In genomic region chr4:1230971-1231636, GRCh38 we compare ENCODE assay signal across 27 cellular contexts.
"Had no signal": no experiment of that assay in that cellular context is flagged by ENCODE, and none has a peak within 500 bp of the region (broad histone marks: within the 10 kb centered on the region; RNA-seq: fewer than 3 reads in every experiment).

No MANE protein-coding gene starts in this region.

- H3K4me1 Mint-ChIP-seq: WTC11 had no signal

- H3K27ac ChIP-seq: ascending aorta, body of pancreas had no signal

- DNase-seq: activated CD4-positive, alpha-beta memory T cell treated with anti-CD3 and anti-CD28 coated beads for 36 hours; activated CD4-positive, alpha-beta T cell treated with anti-CD3 and anti-CD28 coated beads for 1 hour; activated CD4-positive, alpha-beta T cell treated with anti-CD3 and anti-CD28 coated beads, Interleukin-2, amount 10 ng/mL, durations not matched to agents 7 days and 5 days; activated CD8-positive, alpha-beta memory T cell treated with anti-CD3 and anti-CD28 coated beads for 24 hours; activated effector memory CD4-positive, alpha-beta T cell treated with anti-CD3 and anti-CD28 coated beads, Interleukin-2, amount 50 U/mL, for 16 hours; activated naive CD4-positive, alpha-beta T cell treated with Interleukin-2 at 50 U/mL for 16 hours; activated naive CD8-positive, alpha-beta T cell treated with anti-CD3 and anti-CD28 coated beads, Interleukin-2, amount 50 U/mL, for 24 hours; activated T-cell treated with anti-CD3 and anti-CD28 coated beads, Interleukin-2, amount 50 U/mL, for 4 hours; amniotic stem cell; body of pancreas; Kasumi-1; NCI-H1105 treated with DMSO at 0.1 percent for 48 hours; NCI-H1436 treated with DMSO at 0.1 percent for 48 hours; NCI-H187; NCI-H2081; NCI-H510A treated with DMSO at 0.1 percent for 48 hours; NCI-H69; NK-92 treated with Interleukin-12 subunit alpha and Interleukin-12 subunit beta, amount 100 ng/mL, for 24 hours; OCI-M1; RPMI8226; SHP77 treated with DMSO at 0.1 percent for 48 hours; T-helper 17 cell; T-helper 9 cell had no signal

- H3K4me1 ChIP-seq: ascending aorta, body of pancreas had no signal

- H3K9me3 Mint-ChIP-seq: activated CD4-positive, alpha-beta memory T cell treated with anti-CD3 and anti-CD28 coated beads for 36 hours; activated CD4-positive, alpha-beta T cell treated with anti-CD3 and anti-CD28 coated beads, Interleukin-2, amount 10 ng/mL, durations not matched to agents 7 days and 5 days; activated naive CD4-positive, alpha-beta T cell treated with anti-CD3 and anti-CD28 coated beads, Interleukin-2, amount 50 U/mL, for 72 hours; activated naive CD8-positive, alpha-beta T cell treated with anti-CD3 and anti-CD28 coated beads, Interleukin-2, amount 50 U/mL, for 24 hours; activated T-cell treated with anti-CD3 and anti-CD28 coated beads, Interleukin-2, amount 50 U/mL, for 4 hours had no signal

- H3K27ac Mint-ChIP-seq: activated CD4-positive, alpha-beta memory T cell treated with anti-CD3 and anti-CD28 coated beads for 36 hours; activated CD4-positive, alpha-beta T cell treated with anti-CD3 and anti-CD28 coated beads, Interleukin-2, amount 10 ng/mL, durations not matched to agents 7 days and 5 days; activated naive CD8-positive, alpha-beta T cell treated with anti-CD3 and anti-CD28 coated beads, Interleukin-2, amount 50 U/mL, for 24 hours; WTC11 had no signal

- H3K27me3 Mint-ChIP-seq: activated CD4-positive, alpha-beta memory T cell treated with anti-CD3 and anti-CD28 coated beads for 36 hours; activated CD4-positive, alpha-beta T cell treated with anti-CD3 and anti-CD28 coated beads, Interleukin-2, amount 10 ng/mL, durations not matched to agents 7 days and 5 days; activated naive CD8-positive, alpha-beta T cell treated with anti-CD3 and anti-CD28 coated beads, Interleukin-2, amount 50 U/mL, for 24 hours; T-helper 17 cell had no signal

- H3K4me3 Mint-ChIP-seq: activated CD4-positive, alpha-beta memory T cell treated with anti-CD3 and anti-CD28 coated beads for 36 hours; activated CD4-positive, alpha-beta T cell treated with anti-CD3 and anti-CD28 coated beads, Interleukin-2, amount 10 ng/mL, durations not matched to agents 7 days and 5 days; activated naive CD8-positive, alpha-beta T cell treated with anti-CD3 and anti-CD28 coated beads, Interleukin-2, amount 50 U/mL, for 24 hours; activated T-cell treated with anti-CD3 and anti-CD28 coated beads, Interleukin-2, amount 50 U/mL, for 4 hours; T-helper 17 cell; WTC11 had no signal

- ATAC-seq: activated naive CD4-positive, alpha-beta T cell treated with anti-CD3 and anti-CD28 coated beads, Interleukin-2, amount 50 U/mL, for 72 hours; activated naive CD8-positive, alpha-beta T cell treated with anti-CD3 and anti-CD28 coated beads, Interleukin-2, amount 50 U/mL, for 24 hours; activated T-cell treated with anti-CD3 and anti-CD28 coated beads, Interleukin-2, amount 50 U/mL, for 4 hours; body of pancreas; Panc1; T-helper 17 cell; WTC11 had no signal

- H3K27me3 ChIP-seq: ascending aorta, body of pancreas had no signal

- H3K9me3 ChIP-seq: ascending aorta, body of pancreas had no signal

- H3K4me3 ChIP-seq: ascending aorta, body of pancreas had no signal
